Comparison of ENCODE assay signal across 8 cellular contexts in genomic region chr2:11753452-11753885, GRCh38. TPM values are rescaled to one million over a fixed set of nuclear protein-coding genes. Genes with fewer than 3 reads are reported as not detected.
DNase-seq lines count a peak whose midpoint lies in the region; ATAC-seq and TF ChIP-seq lines count a peak whose summit lies in the region.

No MANE protein-coding gene starts in this region.

- no peak for TF ChIP-seq POLR2A in breast epithelium (IDR thresholded peaks at IDR 0.05)

- peak overlapping the region; percentile 30; the same call in 1 of the 2 replicates for H3K9ac ChIP-seq in OCI-LY1 (ENCODE audit: low read length)

- H2AFZ ChIP-seq in OCI-LY1 (ENCODE audit: low read length): no peak overlapping the region

- H3K36me3 ChIP-seq in OCI-LY1 (ENCODE audit: insufficient read depth, low read length): peaks cover 15% of the 10 kb centered on the region
- H3K36me3 ChIP-seq in breast epithelium: no peaks in the 10 kb centered on the region

- no peaks in the 10 kb centered on the region for H3K27me3 ChIP-seq in OCI-LY1 (ENCODE audit: insufficient read depth, low read length)
- no peaks in the 10 kb centered on the region for H3K27me3 ChIP-seq in breast epithelium

- no peaks in the 10 kb centered on the region for H3K27me3 Mint-ChIP-seq in natural killer cell (ENCODE audit: low read depth in 2 of 2)

- peak overlapping the region; percentile 61 for H3K4me2 ChIP-seq in OCI-LY1 (ENCODE audit: low read length)

- H3K9me3 Mint-ChIP-seq in natural killer cell: no peaks in the 10 kb centered on the region

- peak overlapping the region; percentile 86 for H3K27ac ChIP-seq in OCI-LY1 (ENCODE audit: low read depth, low read length, poor library complexity, severe bottlenecking)
- peak overlapping the region; percentile 70 to 72 for H3K27ac ChIP-seq in breast epithelium

- H3K9me3 ChIP-seq in OCI-LY1 (ENCODE audit: low read length) (0 out of 2 replicates have a peak, but pooled peaks cover 3% of the 10 kb centered on the region), breast epithelium (no peaks in the 10 kb centered on the region)

- peak; percentile 91 for ATAC-seq in GM19468 (IDR thresholded peaks at IDR 0.05; ENCODE audit: extremely low read depth, unreplicated experiment)
- ATAC-seq in HG03520 (IDR thresholded peaks at IDR 0.05; ENCODE audit: unreplicated experiment): peak; percentile 73
- peak; percentile 34 to 73 (median 48) for ATAC-seq in natural killer cell

- H3K4me3 ChIP-seq in OCI-LY1 (ENCODE audit: low read depth, low read length, poor library complexity, severe bottlenecking) (peak overlapping the region; percentile 36), breast epithelium (peak overlapping the region in 1 of 3 donors; percentile 9)

- H3K36me3 Mint-ChIP-seq in natural killer cell: no peaks in the 10 kb centered on the region

- H3K4me1 Mint-ChIP-seq in natural killer cell: peaks cover 78 to 81% of the 10 kb centered on the region in 2 donors

- DNase-seq in EH (ENCODE audit: low read depth): peak; percentile 7
- peak in 1 of 2 donors; percentile 66 for DNase-seq in breast epithelium (ENCODE audit: low spot score in 2 of 2)
- no peak for DNase-seq in natural killer cell
- no peak for DNase-seq in epidermal melanocyte (ENCODE audit: insufficient read length, low spot score)
- DNase-seq in COLO829 (ENCODE audit: low spot score): no peak

- no peak for TF ChIP-seq CTCF in OCI-LY1 (IDR thresholded peaks at IDR 0.05; ENCODE audit: low read length)
- no peak for TF ChIP-seq CTCF in breast epithelium (IDR thresholded peaks at IDR 0.05)
- TF ChIP-seq CTCF in natural killer cell (IDR thresholded peaks at IDR 0.05): no peak

- H4K20me1 ChIP-seq in OCI-LY1 (ENCODE audit: insufficient read depth, low read length): no peaks in the 10 kb centered on the region

- H3K4me1 ChIP-seq in OCI-LY1 (ENCODE audit: insufficient read depth, low read length, severe bottlenecking) (peaks cover 85% of the 10 kb centered on the region), breast epithelium (peaks cover 10 to 35% of the 10 kb centered on the region in 2 donors)

- H3K27ac Mint-ChIP-seq in natural killer cell: peak overlapping the region; percentile 95

- H3K79me2 ChIP-seq in OCI-LY1 (ENCODE audit: insufficient read depth, low read length): peaks cover 36% of the 10 kb centered on the region

- H3K9me2 ChIP-seq in OCI-LY1 (ENCODE audit: low read depth, low read length): no peaks in the 10 kb centered on the region

- intact Hi-C loops in breast epithelium (cut with DNase I; ENCODE audit: low total_unique reads): no loop called here
- intact Hi-C loops in natural killer cell (cut with micrococcal nuclease): loop anchor here (5.0 kb wide), 2 partner anchors 964 to 1214 kb away; partner anchors contain the start of gene TRIB2

- peak overlapping the region; percentile 88 for H3K4me3 Mint-ChIP-seq in natural killer cell

- H3F3A ChIP-seq in OCI-LY1 (ENCODE audit: insufficient read depth, low read length): peaks cover 9% of the 10 kb centered on the region; the same call in 1 of the 2 replicates

RNA-seq across cellular contexts. Expression of gene LPIN1, which starts 7.0 kb away (rescaled TPM):
- 100 to 1,000 TPM in 1 of 3 donors, 10 to 100 TPM in 2; 78.6 to 106 (median 82.6) TPM for total RNA-seq in breast epithelium
- 100 to 1,000 TPM in 2 of 3 donors, 10 to 100 TPM in 1; 95.0 to 122 (median 118) TPM for total RNA-seq in natural killer cell
